ENCODE assay signal across 8 cellular contexts in the genomic region with DNA sequence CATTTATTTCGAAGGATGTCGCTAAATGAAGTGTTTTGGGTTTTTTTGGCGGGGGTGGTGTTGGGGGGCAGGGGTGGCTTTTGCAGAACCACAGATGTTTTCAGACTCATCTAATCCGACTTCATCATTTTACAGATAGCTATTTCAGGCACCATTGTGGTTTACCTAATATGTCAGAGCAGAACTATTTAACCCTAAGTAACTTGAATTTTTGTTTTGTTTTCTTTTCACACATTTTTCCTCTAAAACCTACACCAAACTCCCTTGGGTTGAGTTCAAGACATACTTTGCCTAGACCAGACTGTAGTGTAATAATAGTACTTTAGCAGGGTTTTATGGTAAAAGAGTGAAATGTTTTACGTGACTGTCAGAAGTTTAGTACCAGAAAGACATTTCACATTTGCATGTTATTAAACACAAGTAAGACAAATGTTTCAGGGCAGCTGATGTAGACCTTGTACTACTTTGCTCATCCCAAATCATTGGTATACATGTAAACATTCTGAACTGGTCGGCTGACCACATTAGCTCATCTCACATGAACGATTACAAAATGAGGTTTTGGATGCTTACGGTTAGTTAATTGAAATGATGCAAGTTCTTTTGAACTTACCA.
DNase-seq lines count a peak whose midpoint lies in the region; ATAC-seq lines count a peak whose summit lies in the region.

No MANE protein-coding gene starts in this region.

- DNase-seq in ELR (ENCODE audit: low read depth) = peak; percentile 77
- peak; percentile 93 for DNase-seq in fibroblast of peridontal ligament (ENCODE audit: extremely low read depth)
- no peak for DNase-seq in foreskin melanocyte
- DNase-seq in activated naive CD4-positive, alpha-beta T cell treated with anti-CD3 and anti-CD28 coated beads, Interleukin-2, amount 50 U/mL, for 16 hours = no peak
- DNase-seq in OCI-M1 (lab: John Stamatoyannopoulos, UW) = no peak
- no peak for DNase-seq in midbrain (lab: John Stamatoyannopoulos, UW)

- ATAC-seq in GM21515 (IDR thresholded peaks at IDR 0.05; ENCODE audit: unreplicated experiment) (peak; percentile 82), HG03575 (IDR thresholded peaks at IDR 0.05; ENCODE audit: extremely low read depth, insufficient number of reproducible peaks, low FRiP score, unreplicated experiment) (peak; percentile 69)

Comparison
In these comparisons a context has a peak if more than half of its experiments do, and no peak if none do; other contexts are left out.
1. DNase-seq: peak in ELR (single experiment) and fibroblast of peridontal ligament (single experiment); none in foreskin melanocyte (single experiment), activated naive CD4-positive, alpha-beta T cell treated with anti-CD3 and anti-CD28 coated beads, Interleukin-2, amount 50 U/mL, for 16 hours (single experiment), OCI-M1 (single experiment) and midbrain (single experiment).